In the genomic region with DNA sequence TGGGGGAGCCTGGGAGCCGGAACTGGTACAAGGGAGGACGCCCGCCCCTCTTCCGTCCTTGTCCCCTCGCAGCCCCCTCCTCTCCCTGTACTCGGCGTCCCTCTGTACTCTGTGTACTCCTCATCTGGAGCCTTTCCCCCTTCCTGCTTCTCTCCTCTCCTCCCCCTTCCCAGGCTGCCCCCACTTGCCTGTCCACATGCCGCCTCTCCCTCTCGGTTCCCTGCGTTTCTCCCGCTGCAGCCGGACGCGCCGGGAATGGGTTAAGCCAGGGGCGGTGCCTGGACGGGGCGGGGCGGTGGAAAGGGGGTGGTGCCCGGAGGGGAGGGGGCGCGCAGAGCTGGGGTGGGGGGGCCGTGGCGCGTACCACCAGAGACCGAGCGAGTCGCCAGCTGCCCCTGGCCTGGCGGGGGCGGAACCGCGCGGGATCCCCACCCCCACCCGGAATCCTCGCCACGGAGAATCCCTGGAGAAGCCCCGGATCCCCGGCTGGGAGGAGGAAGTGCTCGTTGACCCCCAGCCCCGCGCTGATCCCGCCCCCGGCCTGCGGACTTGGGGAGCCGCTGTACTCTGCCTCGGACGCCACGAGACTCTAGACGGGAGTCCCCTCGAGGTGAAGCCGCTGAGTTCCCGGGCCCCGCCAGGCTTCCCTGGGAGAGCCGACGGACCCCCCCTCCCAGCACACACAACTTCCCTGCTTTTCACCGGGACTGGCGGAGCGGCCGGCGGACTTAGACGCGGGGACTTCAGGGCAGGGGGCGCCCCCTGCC, we compare ENCODE assay signal across 1 cellular context.
A peak's percentile ranks its signal among the peaks of the same experiment; 100 is the strongest.
TF ChIP-seq lines count a peak whose summit lies in the region.

No MANE protein-coding gene starts in this region.

TF ChIP-seq in HepG2, 621 proteins besides CTCF, POLR2A, EP300 and RAD21 (continued from another document and continues in another):
- TF ChIP-seq, protein P1, sequence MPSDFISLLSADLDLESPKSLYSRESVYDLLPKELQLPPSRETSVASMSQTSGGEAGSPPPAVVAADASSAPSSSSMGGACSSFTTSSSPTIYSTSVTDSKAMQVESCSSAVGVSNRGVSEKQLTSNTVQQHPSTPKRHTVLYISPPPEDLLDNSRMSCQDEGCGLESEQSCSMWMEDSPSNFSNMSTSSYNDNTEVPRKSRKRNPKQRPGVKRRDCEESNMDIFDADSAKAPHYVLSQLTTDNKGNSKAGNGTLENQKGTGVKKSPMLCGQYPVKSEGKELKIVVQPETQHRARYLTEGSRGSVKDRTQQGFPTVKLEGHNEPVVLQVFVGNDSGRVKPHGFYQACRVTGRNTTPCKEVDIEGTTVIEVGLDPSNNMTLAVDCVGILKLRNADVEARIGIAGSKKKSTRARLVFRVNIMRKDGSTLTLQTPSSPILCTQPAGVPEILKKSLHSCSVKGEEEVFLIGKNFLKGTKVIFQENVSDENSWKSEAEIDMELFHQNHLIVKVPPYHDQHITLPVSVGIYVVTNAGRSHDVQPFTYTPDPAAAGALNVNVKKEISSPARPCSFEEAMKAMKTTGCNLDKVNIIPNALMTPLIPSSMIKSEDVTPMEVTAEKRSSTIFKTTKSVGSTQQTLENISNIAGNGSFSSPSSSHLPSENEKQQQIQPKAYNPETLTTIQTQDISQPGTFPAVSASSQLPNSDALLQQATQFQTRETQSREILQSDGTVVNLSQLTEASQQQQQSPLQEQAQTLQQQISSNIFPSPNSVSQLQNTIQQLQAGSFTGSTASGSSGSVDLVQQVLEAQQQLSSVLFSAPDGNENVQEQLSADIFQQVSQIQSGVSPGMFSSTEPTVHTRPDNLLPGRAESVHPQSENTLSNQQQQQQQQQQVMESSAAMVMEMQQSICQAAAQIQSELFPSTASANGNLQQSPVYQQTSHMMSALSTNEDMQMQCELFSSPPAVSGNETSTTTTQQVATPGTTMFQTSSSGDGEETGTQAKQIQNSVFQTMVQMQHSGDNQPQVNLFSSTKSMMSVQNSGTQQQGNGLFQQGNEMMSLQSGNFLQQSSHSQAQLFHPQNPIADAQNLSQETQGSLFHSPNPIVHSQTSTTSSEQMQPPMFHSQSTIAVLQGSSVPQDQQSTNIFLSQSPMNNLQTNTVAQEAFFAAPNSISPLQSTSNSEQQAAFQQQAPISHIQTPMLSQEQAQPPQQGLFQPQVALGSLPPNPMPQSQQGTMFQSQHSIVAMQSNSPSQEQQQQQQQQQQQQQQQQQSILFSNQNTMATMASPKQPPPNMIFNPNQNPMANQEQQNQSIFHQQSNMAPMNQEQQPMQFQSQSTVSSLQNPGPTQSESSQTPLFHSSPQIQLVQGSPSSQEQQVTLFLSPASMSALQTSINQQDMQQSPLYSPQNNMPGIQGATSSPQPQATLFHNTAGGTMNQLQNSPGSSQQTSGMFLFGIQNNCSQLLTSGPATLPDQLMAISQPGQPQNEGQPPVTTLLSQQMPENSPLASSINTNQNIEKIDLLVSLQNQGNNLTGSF (CRISPR knock-in tag; IDR thresholded peaks at IDR 0.05) = no peak
- TF ChIP-seq ZNF205 (CRISPR knock-in tag; IDR thresholded peaks at IDR 0.05) = no peak
- TF ChIP-seq ZNF878 (CRISPR knock-in tag; IDR thresholded peaks at IDR 0.05) = no peak
- TF ChIP-seq WIZ (CRISPR knock-in tag; IDR thresholded peaks at IDR 0.05) = peak; percentile 61; the same call in 1 of the 2 replicates
- TF ChIP-seq, protein P2, sequence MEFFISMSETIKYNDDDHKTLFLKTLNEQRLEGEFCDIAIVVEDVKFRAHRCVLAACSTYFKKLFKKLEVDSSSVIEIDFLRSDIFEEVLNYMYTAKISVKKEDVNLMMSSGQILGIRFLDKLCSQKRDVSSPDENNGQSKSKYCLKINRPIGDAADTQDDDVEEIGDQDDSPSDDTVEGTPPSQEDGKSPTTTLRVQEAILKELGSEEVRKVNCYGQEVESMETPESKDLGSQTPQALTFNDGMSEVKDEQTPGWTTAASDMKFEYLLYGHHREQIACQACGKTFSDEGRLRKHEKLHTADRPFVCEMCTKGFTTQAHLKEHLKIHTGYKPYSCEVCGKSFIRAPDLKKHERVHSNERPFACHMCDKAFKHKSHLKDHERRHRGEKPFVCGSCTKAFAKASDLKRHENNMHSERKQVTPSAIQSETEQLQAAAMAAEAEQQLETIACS (CRISPR knock-in tag; IDR thresholded peaks at IDR 0.05) = no peak
- TF ChIP-seq, protein P3, sequence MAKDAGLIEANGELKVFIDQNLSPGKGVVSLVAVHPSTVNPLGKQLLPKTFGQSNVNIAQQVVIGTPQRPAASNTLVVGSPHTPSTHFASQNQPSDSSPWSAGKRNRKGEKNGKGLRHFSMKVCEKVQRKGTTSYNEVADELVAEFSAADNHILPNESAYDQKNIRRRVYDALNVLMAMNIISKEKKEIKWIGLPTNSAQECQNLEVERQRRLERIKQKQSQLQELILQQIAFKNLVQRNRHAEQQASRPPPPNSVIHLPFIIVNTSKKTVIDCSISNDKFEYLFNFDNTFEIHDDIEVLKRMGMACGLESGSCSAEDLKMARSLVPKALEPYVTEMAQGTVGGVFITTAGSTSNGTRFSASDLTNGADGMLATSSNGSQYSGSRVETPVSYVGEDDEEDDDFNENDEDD (CRISPR knock-in tag; IDR thresholded peaks at IDR 0.05; ENCODE audit: borderline replicate concordance) = peak; percentile 65
- no peak for TF ChIP-seq EEA1 (CRISPR knock-in tag; IDR thresholded peaks at IDR 0.05; ENCODE audit: borderline replicate concordance)
- 0 out of 2 replicates have a peak, but pooled peaks have one; percentile 36 for TF ChIP-seq HOXA7 (CRISPR knock-in tag; IDR thresholded peaks at IDR 0.05)
- no peak for TF ChIP-seq RORA (CRISPR knock-in tag; IDR thresholded peaks at IDR 0.05)
- no peak; the same call in 1 of the 2 replicates for TF ChIP-seq HOXA5 (CRISPR knock-in tag; IDR thresholded peaks at IDR 0.05)
- no peak for TF ChIP-seq ZNF570 (CRISPR knock-in tag; IDR thresholded peaks at IDR 0.05; ENCODE audit: borderline replicate concordance)
- TF ChIP-seq HDAC1 (CRISPR knock-in tag; IDR thresholded peaks at IDR 0.05) = peak; percentile 28; the same call in 1 of the 2 replicates
- TF ChIP-seq, protein P4, sequence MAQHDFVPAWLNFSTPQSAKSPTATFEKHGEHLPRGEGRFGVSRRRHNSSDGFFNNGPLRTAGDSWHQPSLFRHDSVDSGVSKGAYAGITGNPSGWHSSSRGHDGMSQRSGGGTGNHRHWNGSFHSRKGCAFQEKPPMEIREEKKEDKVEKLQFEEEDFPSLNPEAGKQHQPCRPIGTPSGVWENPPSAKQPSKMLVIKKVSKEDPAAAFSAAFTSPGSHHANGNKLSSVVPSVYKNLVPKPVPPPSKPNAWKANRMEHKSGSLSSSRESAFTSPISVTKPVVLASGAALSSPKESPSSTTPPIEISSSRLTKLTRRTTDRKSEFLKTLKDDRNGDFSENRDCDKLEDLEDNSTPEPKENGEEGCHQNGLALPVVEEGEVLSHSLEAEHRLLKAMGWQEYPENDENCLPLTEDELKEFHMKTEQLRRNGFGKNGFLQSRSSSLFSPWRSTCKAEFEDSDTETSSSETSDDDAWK (CRISPR knock-in tag; IDR thresholded peaks at IDR 0.05) = no peak
- TF ChIP-seq DNMT3B (CRISPR knock-in tag; conservative IDR thresholded peaks at IDR 0.05) = no peak
- no peak for TF ChIP-seq ZNF615 (CRISPR knock-in tag; IDR thresholded peaks at IDR 0.05; ENCODE audit: borderline replicate concordance)
- no peak for TF ChIP-seq ZNF678 (CRISPR knock-in tag; IDR thresholded peaks at IDR 0.05)
- TF ChIP-seq, protein P5, sequence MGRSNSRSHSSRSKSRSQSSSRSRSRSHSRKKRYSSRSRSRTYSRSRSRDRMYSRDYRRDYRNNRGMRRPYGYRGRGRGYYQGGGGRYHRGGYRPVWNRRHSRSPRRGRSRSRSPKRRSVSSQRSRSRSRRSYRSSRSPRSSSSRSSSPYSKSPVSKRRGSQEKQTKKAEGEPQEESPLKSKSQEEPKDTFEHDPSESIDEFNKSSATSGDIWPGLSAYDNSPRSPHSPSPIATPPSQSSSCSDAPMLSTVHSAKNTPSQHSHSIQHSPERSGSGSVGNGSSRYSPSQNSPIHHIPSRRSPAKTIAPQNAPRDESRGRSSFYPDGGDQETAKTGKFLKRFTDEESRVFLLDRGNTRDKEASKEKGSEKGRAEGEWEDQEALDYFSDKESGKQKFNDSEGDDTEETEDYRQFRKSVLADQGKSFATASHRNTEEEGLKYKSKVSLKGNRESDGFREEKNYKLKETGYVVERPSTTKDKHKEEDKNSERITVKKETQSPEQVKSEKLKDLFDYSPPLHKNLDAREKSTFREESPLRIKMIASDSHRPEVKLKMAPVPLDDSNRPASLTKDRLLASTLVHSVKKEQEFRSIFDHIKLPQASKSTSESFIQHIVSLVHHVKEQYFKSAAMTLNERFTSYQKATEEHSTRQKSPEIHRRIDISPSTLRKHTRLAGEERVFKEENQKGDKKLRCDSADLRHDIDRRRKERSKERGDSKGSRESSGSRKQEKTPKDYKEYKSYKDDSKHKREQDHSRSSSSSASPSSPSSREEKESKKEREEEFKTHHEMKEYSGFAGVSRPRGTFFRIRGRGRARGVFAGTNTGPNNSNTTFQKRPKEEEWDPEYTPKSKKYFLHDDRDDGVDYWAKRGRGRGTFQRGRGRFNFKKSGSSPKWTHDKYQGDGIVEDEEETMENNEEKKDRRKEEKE (IDR thresholded peaks at IDR 0.05) = no peak
- TF ChIP-seq RFXANK (CRISPR knock-in tag; IDR thresholded peaks at IDR 0.05) = no peak
- TF ChIP-seq CREB1 (IDR thresholded peaks at IDR 0.05) = no peak; the same call in 1 of the 2 replicates
- TF ChIP-seq CREB1 (CRISPR knock-in tag; IDR thresholded peaks at IDR 0.05) = no peak
- TF ChIP-seq RCOR2 (CRISPR knock-in tag; IDR thresholded peaks at IDR 0.05) = no peak
- TF ChIP-seq, protein P6, sequence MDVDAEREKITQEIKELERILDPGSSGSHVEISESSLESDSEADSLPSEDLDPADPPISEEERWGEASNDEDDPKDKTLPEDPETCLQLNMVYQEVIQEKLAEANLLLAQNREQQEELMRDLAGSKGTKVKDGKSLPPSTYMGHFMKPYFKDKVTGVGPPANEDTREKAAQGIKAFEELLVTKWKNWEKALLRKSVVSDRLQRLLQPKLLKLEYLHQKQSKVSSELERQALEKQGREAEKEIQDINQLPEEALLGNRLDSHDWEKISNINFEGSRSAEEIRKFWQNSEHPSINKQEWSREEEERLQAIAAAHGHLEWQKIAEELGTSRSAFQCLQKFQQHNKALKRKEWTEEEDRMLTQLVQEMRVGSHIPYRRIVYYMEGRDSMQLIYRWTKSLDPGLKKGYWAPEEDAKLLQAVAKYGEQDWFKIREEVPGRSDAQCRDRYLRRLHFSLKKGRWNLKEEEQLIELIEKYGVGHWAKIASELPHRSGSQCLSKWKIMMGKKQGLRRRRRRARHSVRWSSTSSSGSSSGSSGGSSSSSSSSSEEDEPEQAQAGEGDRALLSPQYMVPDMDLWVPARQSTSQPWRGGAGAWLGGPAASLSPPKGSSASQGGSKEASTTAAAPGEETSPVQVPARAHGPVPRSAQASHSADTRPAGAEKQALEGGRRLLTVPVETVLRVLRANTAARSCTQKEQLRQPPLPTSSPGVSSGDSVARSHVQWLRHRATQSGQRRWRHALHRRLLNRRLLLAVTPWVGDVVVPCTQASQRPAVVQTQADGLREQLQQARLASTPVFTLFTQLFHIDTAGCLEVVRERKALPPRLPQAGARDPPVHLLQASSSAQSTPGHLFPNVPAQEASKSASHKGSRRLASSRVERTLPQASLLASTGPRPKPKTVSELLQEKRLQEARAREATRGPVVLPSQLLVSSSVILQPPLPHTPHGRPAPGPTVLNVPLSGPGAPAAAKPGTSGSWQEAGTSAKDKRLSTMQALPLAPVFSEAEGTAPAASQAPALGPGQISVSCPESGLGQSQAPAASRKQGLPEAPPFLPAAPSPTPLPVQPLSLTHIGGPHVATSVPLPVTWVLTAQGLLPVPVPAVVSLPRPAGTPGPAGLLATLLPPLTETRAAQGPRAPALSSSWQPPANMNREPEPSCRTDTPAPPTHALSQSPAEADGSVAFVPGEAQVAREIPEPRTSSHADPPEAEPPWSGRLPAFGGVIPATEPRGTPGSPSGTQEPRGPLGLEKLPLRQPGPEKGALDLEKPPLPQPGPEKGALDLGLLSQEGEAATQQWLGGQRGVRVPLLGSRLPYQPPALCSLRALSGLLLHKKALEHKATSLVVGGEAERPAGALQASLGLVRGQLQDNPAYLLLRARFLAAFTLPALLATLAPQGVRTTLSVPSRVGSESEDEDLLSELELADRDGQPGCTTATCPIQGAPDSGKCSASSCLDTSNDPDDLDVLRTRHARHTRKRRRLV (CRISPR knock-in tag; IDR thresholded peaks at IDR 0.05) = no peak
- TF ChIP-seq ZNF792 (CRISPR knock-in tag; IDR thresholded peaks at IDR 0.05) = no peak
- TF ChIP-seq ZNF343 (CRISPR knock-in tag; IDR thresholded peaks at IDR 0.05) = no peak
- peak; percentile 28; the same call in 1 of the 2 replicates for TF ChIP-seq MIER3 (CRISPR knock-in tag; IDR thresholded peaks at IDR 0.05; ENCODE audit: borderline replicate concordance)
- TF ChIP-seq ZC3H13 (CRISPR knock-in tag; IDR thresholded peaks at IDR 0.05) = peak; percentile 54; the same call in 1 of the 2 replicates
- TF ChIP-seq ZNF841 (CRISPR knock-in tag; IDR thresholded peaks at IDR 0.05; ENCODE audit: borderline replicate concordance) = no peak
- TF ChIP-seq CHD2 (IDR thresholded peaks at IDR 0.05; ENCODE audit: low read depth, low read length) = no peak
- TF ChIP-seq, protein P7, sequence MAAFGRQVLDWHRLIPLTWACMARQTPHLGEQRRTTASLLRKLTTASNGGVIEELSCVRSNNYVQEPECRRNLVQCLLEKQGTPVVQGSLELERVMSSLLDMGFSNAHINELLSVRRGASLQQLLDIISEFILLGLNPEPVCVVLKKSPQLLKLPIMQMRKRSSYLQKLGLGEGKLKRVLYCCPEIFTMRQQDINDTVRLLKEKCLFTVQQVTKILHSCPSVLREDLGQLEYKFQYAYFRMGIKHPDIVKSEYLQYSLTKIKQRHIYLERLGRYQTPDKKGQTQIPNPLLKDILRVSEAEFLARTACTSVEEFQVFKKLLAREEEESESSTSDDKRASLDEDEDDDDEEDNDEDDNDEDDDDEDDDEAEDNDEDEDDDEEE (CRISPR knock-in tag; IDR thresholded peaks at IDR 0.05) = no peak
- TF ChIP-seq, protein P8, sequence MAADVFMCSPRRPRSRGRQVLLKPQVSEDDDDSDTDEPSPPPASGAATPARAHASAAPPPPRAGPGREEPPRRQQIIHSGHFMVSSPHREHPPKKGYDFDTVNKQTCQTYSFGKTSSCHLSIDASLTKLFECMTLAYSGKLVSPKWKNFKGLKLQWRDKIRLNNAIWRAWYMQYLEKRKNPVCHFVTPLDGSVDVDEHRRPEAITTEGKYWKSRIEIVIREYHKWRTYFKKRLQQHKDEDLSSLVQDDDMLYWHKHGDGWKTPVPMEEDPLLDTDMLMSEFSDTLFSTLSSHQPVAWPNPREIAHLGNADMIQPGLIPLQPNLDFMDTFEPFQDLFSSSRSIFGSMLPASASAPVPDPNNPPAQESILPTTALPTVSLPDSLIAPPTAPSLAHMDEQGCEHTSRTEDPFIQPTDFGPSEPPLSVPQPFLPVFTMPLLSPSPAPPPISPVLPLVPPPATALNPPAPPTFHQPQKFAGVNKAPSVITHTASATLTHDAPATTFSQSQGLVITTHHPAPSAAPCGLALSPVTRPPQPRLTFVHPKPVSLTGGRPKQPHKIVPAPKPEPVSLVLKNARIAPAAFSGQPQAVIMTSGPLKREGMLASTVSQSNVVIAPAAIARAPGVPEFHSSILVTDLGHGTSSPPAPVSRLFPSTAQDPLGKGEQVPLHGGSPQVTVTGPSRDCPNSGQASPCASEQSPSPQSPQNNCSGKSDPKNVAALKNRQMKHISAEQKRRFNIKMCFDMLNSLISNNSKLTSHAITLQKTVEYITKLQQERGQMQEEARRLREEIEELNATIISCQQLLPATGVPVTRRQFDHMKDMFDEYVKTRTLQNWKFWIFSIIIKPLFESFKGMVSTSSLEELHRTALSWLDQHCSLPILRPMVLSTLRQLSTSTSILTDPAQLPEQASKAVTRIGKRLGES (CRISPR knock-in tag; IDR thresholded peaks at IDR 0.05; ENCODE audit: borderline replicate concordance) = no peak
- no peak for TF ChIP-seq NAIF1 (CRISPR knock-in tag; IDR thresholded peaks at IDR 0.05; ENCODE audit: borderline replicate concordance)
- TF ChIP-seq ETV6 (CRISPR knock-in tag; conservative IDR thresholded peaks at IDR 0.05) = no peak
- TF ChIP-seq, protein P9, sequence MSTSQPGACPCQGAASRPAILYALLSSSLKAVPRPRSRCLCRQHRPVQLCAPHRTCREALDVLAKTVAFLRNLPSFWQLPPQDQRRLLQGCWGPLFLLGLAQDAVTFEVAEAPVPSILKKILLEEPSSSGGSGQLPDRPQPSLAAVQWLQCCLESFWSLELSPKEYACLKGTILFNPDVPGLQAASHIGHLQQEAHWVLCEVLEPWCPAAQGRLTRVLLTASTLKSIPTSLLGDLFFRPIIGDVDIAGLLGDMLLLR (CRISPR knock-in tag; IDR thresholded peaks at IDR 0.05) = no peak
